Comparison of ENCODE assay signal across 8 cellular contexts in the genomic region with DNA sequence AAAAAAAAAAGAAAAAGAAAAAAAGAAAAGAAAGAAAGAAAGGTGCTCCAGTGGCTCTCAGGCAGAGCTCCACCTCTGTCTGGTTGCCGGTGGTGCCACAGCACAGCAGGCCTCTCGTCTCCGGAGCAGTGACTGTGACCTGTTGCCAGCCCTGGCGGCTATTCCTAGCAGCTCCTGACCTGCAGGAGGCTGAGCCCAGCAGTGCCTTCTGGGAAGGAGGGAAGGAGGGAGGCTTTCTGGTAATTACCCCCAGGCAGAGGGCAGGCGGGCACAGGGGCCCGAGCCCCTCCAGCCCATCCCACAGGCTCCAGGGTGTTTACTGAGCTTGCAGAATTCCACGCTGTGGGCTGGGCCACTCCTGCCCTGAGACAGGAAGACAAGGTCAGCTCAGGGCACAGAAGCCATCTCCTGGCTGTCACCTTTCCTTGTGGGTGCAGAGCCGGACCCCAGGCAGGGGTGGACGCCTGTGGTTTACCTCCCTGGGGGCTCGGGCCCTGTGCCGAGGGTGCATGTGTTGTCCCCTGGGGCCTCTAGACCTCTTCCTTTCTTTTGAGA.
DNase-seq lines count a peak whose midpoint lies in the region; ATAC-seq and TF ChIP-seq lines count a peak whose summit lies in the region.

No MANE protein-coding gene starts in this region.

- H3K4me2 ChIP-seq in OCI-LY1 (ENCODE audit: low read length) = peak overlapping the region; percentile 52

- H3K27me3 ChIP-seq in OCI-LY1 (ENCODE audit: insufficient read depth, low read length) = no peaks in the 10 kb centered on the region
- no peaks in the 10 kb centered on the region for H3K27me3 ChIP-seq in heart left ventricle
- H3K27me3 ChIP-seq in skeletal muscle tissue (ENCODE audit: control insufficient read depth in 3 of 3, insufficient read depth in 3 of 3, low read length in 3 of 3) = no peaks in the 10 kb centered on the region
- no peaks in the 10 kb centered on the region for H3K27me3 ChIP-seq in uterus

- no TSS peak for BruUV-seq in Calu3 (replicated peaks; lab: Mats Ljungman, UMichigan)

- H3K9me2 ChIP-seq in OCI-LY1 (ENCODE audit: low read depth, low read length) = no peaks in the 10 kb centered on the region

- no peaks in the 10 kb centered on the region for H3K79me2 ChIP-seq in OCI-LY1 (ENCODE audit: insufficient read depth, low read length)

- H3K4me3 Mint-ChIP-seq in Calu3 (ENCODE audit: low read depth, unreplicated experiment) = no peak overlapping the region

- H3K9me3 ChIP-seq in OCI-LY1 (ENCODE audit: low read length) = no peaks in the 10 kb centered on the region
- peaks cover 0 to 3% (median 0%) of the 10 kb centered on the region in 12 donors for H3K9me3 ChIP-seq in heart left ventricle
- peaks cover 0 to 3% (median 0%) of the 10 kb centered on the region in 3 donors for H3K9me3 ChIP-seq in skeletal muscle tissue (ENCODE audit: control insufficient read depth in 3 of 3, low read length in 3 of 3)
- H3K9me3 ChIP-seq in uterus = no peaks in the 10 kb centered on the region

- TF ChIP-seq CTCF in OCI-LY1 (IDR thresholded peaks at IDR 0.05; ENCODE audit: low read length) (no peak), heart left ventricle (IDR thresholded peaks at IDR 0.05) (peak in 2 of 12 donors; percentile 29 to 35), uterus (IDR thresholded peaks at IDR 0.05) (no peak), Calu3 (IDR thresholded peaks at IDR 0.05; ENCODE audit: unreplicated experiment) (no peak)

- intact Hi-C loops in heart left ventricle (cut with DNase I) (no loop called here), uterus (cut with DNase I; ENCODE audit: low total_unique reads) (no loop called here), Calu3 (cut with micrococcal nuclease; ENCODE audit: unreplicated experiment) (no loop called here)

- 15 to 30% (median 25%) methylated on average over 5 to 11 of the region's 11 CpGs for WGBS in heart left ventricle, 4 donors

- H3K27ac Mint-ChIP-seq in Calu3 (ENCODE audit: unreplicated experiment) = no peak overlapping the region

- H3K9ac ChIP-seq in OCI-LY1 (ENCODE audit: low read length) (peak overlapping the region; percentile 56; the same call in 1 of the 2 replicates), skeletal muscle tissue (ENCODE audit: low read depth in 1 of 3, low read length in 3 of 3) (peak overlapping the region in 2 of 3 donors; percentile 43 to 60)

- H3F3A ChIP-seq in OCI-LY1 (ENCODE audit: insufficient read depth, low read length) = no peaks in the 10 kb centered on the region

- no peaks in the 10 kb centered on the region for H4K20me1 ChIP-seq in OCI-LY1 (ENCODE audit: insufficient read depth, low read length)

- peaks cover 5% of the 10 kb centered on the region; the same call in 1 of the 2 replicates for H3K36me3 ChIP-seq in OCI-LY1 (ENCODE audit: insufficient read depth, low read length)
- no peaks in the 10 kb centered on the region for H3K36me3 ChIP-seq in heart left ventricle
- no peaks in the 10 kb centered on the region for H3K36me3 ChIP-seq in skeletal muscle tissue (ENCODE audit: control insufficient read depth in 3 of 3, insufficient read depth in 3 of 3, low read length in 3 of 3)
- H3K36me3 ChIP-seq in uterus = no peaks in the 10 kb centered on the region

- no peak for TF ChIP-seq POLR2A in heart left ventricle (IDR thresholded peaks at IDR 0.05)
- TF ChIP-seq POLR2A in uterus (IDR thresholded peaks at IDR 0.05) = no peak

- H3K4me1 Mint-ChIP-seq in Calu3 (ENCODE audit: low read depth, unreplicated experiment) = peaks cover 21% of the 10 kb centered on the region

- H3K9me3 Mint-ChIP-seq in Calu3 (ENCODE audit: low read depth, unreplicated experiment) = no peaks in the 10 kb centered on the region

- peaks cover 76% of the 10 kb centered on the region for H3K4me1 ChIP-seq in OCI-LY1 (ENCODE audit: insufficient read depth, low read length, severe bottlenecking)
- peaks cover 3 to 66% (median 24%) of the 10 kb centered on the region in 12 donors for H3K4me1 ChIP-seq in heart left ventricle
- H3K4me1 ChIP-seq in skeletal muscle tissue (ENCODE audit: control insufficient read depth in 3 of 3, insufficient read depth in 3 of 3, low read length in 3 of 3) = peaks cover 15 to 33% (median 30%) of the 10 kb centered on the region in 3 donors
- H3K4me1 ChIP-seq in uterus = peaks cover 0 to 3% of the 10 kb centered on the region in 2 donors

- H3K4me3 ChIP-seq in OCI-LY1 (ENCODE audit: low read depth, low read length, poor library complexity, severe bottlenecking) (peak overlapping the region; percentile 35), heart left ventricle (no peak overlapping the region), skeletal muscle tissue (ENCODE audit: low read length in 3 of 3) (peak overlapping the region in 1 of 3 donors; percentile 41), uterus (no peak overlapping the region)

- no peaks in the 10 kb centered on the region for H3K27me3 Mint-ChIP-seq in Calu3 (ENCODE audit: unreplicated experiment)

- peaks cover 5% of the 10 kb centered on the region for H3K36me3 Mint-ChIP-seq in Calu3 (ENCODE audit: insufficient read depth, unreplicated experiment)

- H2AFZ ChIP-seq in OCI-LY1 (ENCODE audit: low read length) = no peak overlapping the region

- H3K27ac ChIP-seq in OCI-LY1 (ENCODE audit: low read depth, low read length, poor library complexity, severe bottlenecking) (peak overlapping the region; percentile 96), heart left ventricle (peak overlapping the region; percentile 40 to 88 (median 80)), skeletal muscle tissue (ENCODE audit: low read depth, low read length) (peak overlapping the region; percentile 9), uterus (no peak overlapping the region)

- peak; percentile 38 for ATAC-seq in GM18502 (IDR thresholded peaks at IDR 0.05; ENCODE audit: poor library complexity, unreplicated experiment)
- peak; percentile 57 to 82 (median 70) for ATAC-seq in heart left ventricle
- no peak for ATAC-seq in GM21576 (IDR thresholded peaks at IDR 0.05; ENCODE audit: unreplicated experiment)

- CTCF ChIA-PET in Calu3 (lab: Charles Lee) = interaction anchor here (0.6 to 0.7 kb wide), 4 partner anchors 46 to 339 kb away, joined by 3 to 4 read pairs (median 3); no protein-coding TSS in a partner anchor

- DNase-seq in heart left ventricle = peak in 4 of 5 donors; percentile 68 to 90 (median 78)
- no peak for DNase-seq in NCI-H2081 (lab: John Stamatoyannopoulos, UW)
- no peak for DNase-seq in uterus
- DNase-seq in Calu3 = no peak

Comparison
In these comparisons a context has a peak if more than half of its experiments do, and no peak if none do; other contexts are left out.
1. H3K27ac ChIP-seq: peak in OCI-LY1 (single experiment), heart left ventricle (12 of 12) and skeletal muscle tissue (single experiment); none in uterus (0 of 2).
2. DNase-seq: peak in heart left ventricle (4 of 5); none in NCI-H2081 (0 of 2), uterus (0 of 2) and Calu3 (single experiment).